ENCODE assay signal across 14 cellular contexts in the genomic region with DNA sequence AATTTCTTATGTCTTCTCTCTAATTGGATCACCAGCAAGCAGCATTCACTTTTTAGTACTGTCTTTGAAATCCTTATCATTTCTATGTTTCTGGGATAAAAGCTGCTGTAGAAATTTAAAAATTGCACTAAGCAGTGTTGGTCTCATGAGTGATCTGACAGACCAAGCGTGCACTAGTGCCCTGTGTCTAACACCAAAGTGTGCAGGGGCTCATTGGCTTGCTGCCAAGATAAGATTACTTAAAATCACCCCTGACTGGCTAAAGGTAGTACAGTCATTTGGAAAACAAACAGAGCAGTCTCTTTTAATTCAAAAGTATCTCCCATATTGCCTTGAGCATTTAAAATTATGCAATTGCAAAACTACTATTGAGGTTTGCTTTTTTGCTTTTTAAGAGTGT.
"Had no signal": no experiment of that assay in that cellular context is flagged by ENCODE, and none has a peak within 500 bp of the region (broad histone marks: within the 10 kb centered on the region; RNA-seq: fewer than 3 reads in every experiment).

No MANE protein-coding gene starts in this region.

- H3K9ac ChIP-seq: neural progenitor cell had no signal

- H3K4me2 ChIP-seq: neural progenitor cell had no signal

- H2AFZ ChIP-seq: neural progenitor cell had no signal

- H3K27ac ChIP-seq: coronary artery, neural progenitor cell, ovary, thoracic aorta had no signal

- H3K4me1 ChIP-seq: neural progenitor cell had no signal

- H3K4me3 ChIP-seq: coronary artery, neural progenitor cell, ovary, thoracic aorta had no signal

- DNase-seq: activated CD4-positive, alpha-beta T cell treated with anti-CD3 and anti-CD28 coated beads, Interleukin-2, amount 10 ng/mL, durations not matched to agents 7 days and 5 days; activated CD4-positive, CD25-positive, alpha-beta regulatory T cell; activated CD8-positive, alpha-beta memory T cell treated with anti-CD3 and anti-CD28 coated beads for 24 hours; activated naive CD4-positive, alpha-beta T cell treated with Interleukin-2 at 50 U/mL for 16 hours; central memory CD4-positive, alpha-beta T cell; effector CD4-positive, alpha-beta T cell; kidney; ovary; stimulated activated CD4-positive, alpha-beta T cell treated with anti-CD3 and anti-CD28 coated beads, Interleukin-4, amount 100 ng/mL, for 1 hour had no signal

- H3K9me3 ChIP-seq: ovary, thoracic aorta had no signal

- H3K27me3 ChIP-seq: neural progenitor cell, ovary had no signal

- FAIRE-seq: frontal cortex, TTC549 had no signal

- H3K36me3 ChIP-seq: neural progenitor cell, ovary, thoracic aorta had no signal
